9 cellular contexts compared by ENCODE assay signal in genomic region chr17:67246398-67246647, GRCh38. TPM values are rescaled to one million over a fixed set of nuclear protein-coding genes. Genes with fewer than 3 reads are reported as not detected.
DNase-seq lines count a peak whose midpoint lies in the region; ATAC-seq, FAIRE-seq and TF ChIP-seq lines count a peak whose summit lies in the region.
"Had no signal": no experiment of that assay in that cellular context is flagged by ENCODE, and none has a peak within 500 bp of the region (broad histone marks: within the 10 kb centered on the region; RNA-seq: fewer than 3 reads in every experiment).

No MANE protein-coding gene starts in this region.

- H3K36me3 Mint-ChIP-seq in activated naive CD4-positive, alpha-beta T cell treated with anti-CD3 and anti-CD28 coated beads for 36 hours (ENCODE audit: low read depth): peaks cover 7% of the 10 kb centered on the region
- peaks cover 4% of the 10 kb centered on the region for H3K36me3 Mint-ChIP-seq in astrocyte (ENCODE audit: low read depth, unreplicated experiment)

- H3K9ac ChIP-seq in astrocyte (ENCODE audit: low read length): peak overlapping the region; percentile 96

- no peak for TF ChIP-seq CTCF in astrocyte (IDR thresholded peaks at IDR 0.05; ENCODE audit: insufficient read depth, low read depth, low read length)
- TF ChIP-seq CTCF in right lobe of liver (IDR thresholded peaks at IDR 0.05): no peak
- TF ChIP-seq CTCF in upper lobe of left lung (IDR thresholded peaks at IDR 0.05): no peak

- TF ChIP-seq EP300 in upper lobe of left lung (IDR thresholded peaks at IDR 0.05): no peak

- CTCF ChIA-PET in activated naive CD4-positive, alpha-beta T cell treated with anti-CD3 and anti-CD28 coated beads for 36 hours (lab: Charles Lee): no interaction called here

- H3K79me2 ChIP-seq in astrocyte (ENCODE audit: insufficient read depth, low read length): peaks cover 36% of the 10 kb centered on the region

- H3K27me3 ChIP-seq in astrocyte (ENCODE audit: insufficient read depth, low read length): no peaks in the 10 kb centered on the region
- no peaks in the 10 kb centered on the region for H3K27me3 ChIP-seq in right lobe of liver
- no peaks in the 10 kb centered on the region for H3K27me3 ChIP-seq in upper lobe of left lung

- peak overlapping the region; percentile 85 for H3K4me3 ChIP-seq in astrocyte (ENCODE audit: insufficient read depth, low read depth, low read length)
- H3K4me3 ChIP-seq in right lobe of liver: peak overlapping the region; percentile 96 to 99 (median 98)
- peak overlapping the region in 3 of 4 donors; percentile 73 to 95 (median 89) for H3K4me3 ChIP-seq in upper lobe of left lung

- peak overlapping the region; percentile 98 for H3K4me2 ChIP-seq in astrocyte (ENCODE audit: low read length)

- H3K4me1 ChIP-seq in astrocyte (ENCODE audit: insufficient read depth, low read length) (peaks cover 17% of the 10 kb centered on the region), right lobe of liver (peaks cover 0 to 27% (median 3%) of the 10 kb centered on the region in 4 donors), upper lobe of left lung (peaks cover 23 to 45% (median 40%) of the 10 kb centered on the region in 4 donors)

- peak overlapping the region; percentile 70 for H3K4me3 Mint-ChIP-seq in activated naive CD4-positive, alpha-beta T cell treated with anti-CD3 and anti-CD28 coated beads for 36 hours
- peak overlapping the region; percentile 83 for H3K4me3 Mint-ChIP-seq in astrocyte (ENCODE audit: unreplicated experiment)

- H4K20me1 ChIP-seq in astrocyte (ENCODE audit: insufficient read depth, low read length): peaks cover 16% of the 10 kb centered on the region

- H3K36me3 ChIP-seq in astrocyte (ENCODE audit: insufficient read depth, low read length) (no peaks in the 10 kb centered on the region), right lobe of liver (peaks cover 0 to 4% (median 0%) of the 10 kb centered on the region in 4 donors), upper lobe of left lung (peaks cover 0 to 7% (median 0%) of the 10 kb centered on the region in 4 donors)

- peaks cover 25% of the 10 kb centered on the region for H3K4me1 Mint-ChIP-seq in activated naive CD4-positive, alpha-beta T cell treated with anti-CD3 and anti-CD28 coated beads for 36 hours (ENCODE audit: low read depth)
- H3K4me1 Mint-ChIP-seq in astrocyte (ENCODE audit: low read depth, unreplicated experiment): peaks cover 13% of the 10 kb centered on the region

- H3K27me3 Mint-ChIP-seq in activated naive CD4-positive, alpha-beta T cell treated with anti-CD3 and anti-CD28 coated beads for 36 hours (ENCODE audit: low read depth): peaks cover 5% of the 10 kb centered on the region
- no peaks in the 10 kb centered on the region for H3K27me3 Mint-ChIP-seq in astrocyte (ENCODE audit: low read depth, unreplicated experiment)

- WGBS in right lobe of liver (ENCODE audit: insufficient coverage, low coverage, low lambda C conversion rate, missing lambda C conversion rate): 12% methylated on average over 8 of the region's 8 CpGs
- WGBS in upper lobe of left lung, 2 donors: 40 to 52% methylated on average over 8 of the region's 8 CpGs

- no peak overlapping the region for H3K27ac Mint-ChIP-seq in activated naive CD4-positive, alpha-beta T cell treated with anti-CD3 and anti-CD28 coated beads for 36 hours
- peak overlapping the region; percentile 41 for H3K27ac Mint-ChIP-seq in astrocyte (ENCODE audit: unreplicated experiment)

- no peak for ATAC-seq in right lobe of liver
- ATAC-seq in upper lobe of left lung (ENCODE audit: low FRiP score in 2 of 2): no peak
- ATAC-seq in HG02852 (IDR thresholded peaks at IDR 0.05; ENCODE audit: unreplicated experiment): no peak

- no peak for DNase-seq in activated naive CD4-positive, alpha-beta T cell treated with anti-CD3 and anti-CD28 coated beads for 36 hours
- no peak for DNase-seq in activated naive CD4-positive, alpha-beta T cell treated with anti-CD3 and anti-CD28 coated beads, Interleukin-2, amount 50 U/mL, for 16 hours
- no peak for DNase-seq in astrocyte (ENCODE audit: low read depth)
- no peak for DNase-seq in right lobe of liver
- no peak for DNase-seq in upper lobe of left lung
- no peak for DNase-seq in CD1c-positive myeloid dendritic cell (ENCODE audit: extremely low spot score)
- no peak for DNase-seq in activated CD8-positive, alpha-beta memory T cell treated with anti-CD3 and anti-CD28 coated beads, Interleukin-2, amount 50 U/mL, for 4 hours
- DNase-seq: GDM1 had no signal

- H3K9me3 ChIP-seq in astrocyte (ENCODE audit: insufficient read depth, low read depth, low read length) (no peaks in the 10 kb centered on the region), right lobe of liver (no peaks in the 10 kb centered on the region), upper lobe of left lung (no peaks in the 10 kb centered on the region)

- H3K27ac ChIP-seq in astrocyte (ENCODE audit: low read depth, low read length): no peak overlapping the region
- H3K27ac ChIP-seq in right lobe of liver: peak overlapping the region; percentile 99
- peak overlapping the region; percentile 89 to 99 (median 94) for H3K27ac ChIP-seq in upper lobe of left lung

- intact Hi-C loops in activated naive CD4-positive, alpha-beta T cell treated with anti-CD3 and anti-CD28 coated beads for 36 hours (cut with micrococcal nuclease): loop anchor here (5.0 to 10.0 kb wide), 2 partner anchors 121 to 578 kb away; partner anchors contain the start of genes BPTF and PSMD12
- intact Hi-C loops in right lobe of liver (cut with DNase I): loop anchor here in 1 of 2 donors (10.0 kb wide), 1 partner anchor 48 kb away; no protein-coding TSS in a partner anchor

- TF ChIP-seq POLR2A in right lobe of liver (IDR thresholded peaks at IDR 0.05): no peak
- no peak for TF ChIP-seq POLR2A in upper lobe of left lung (IDR thresholded peaks at IDR 0.05)

- H2AFZ ChIP-seq in astrocyte (ENCODE audit: low read depth, low read length): peak overlapping the region; percentile 51

- no peaks in the 10 kb centered on the region for H3K9me3 Mint-ChIP-seq in activated naive CD4-positive, alpha-beta T cell treated with anti-CD3 and anti-CD28 coated beads for 36 hours
- no peaks in the 10 kb centered on the region for H3K9me3 Mint-ChIP-seq in astrocyte (ENCODE audit: unreplicated experiment)

- no peak for FAIRE-seq in astrocyte (lab: Jason Lieb, UNC)

RNA-seq across cellular contexts. Expression of gene HELZ, which starts 1.3 kb away (rescaled TPM):
- 10 to 100 TPM; 34.7 to 39.5 TPM for total RNA-seq in activated naive CD4-positive, alpha-beta T cell treated with anti-CD3 and anti-CD28 coated beads for 36 hours
- total RNA-seq in astrocyte (51.2 and 53.4 TPM in 2 replicates), right lobe of liver (10 to 100 TPM; 24.2 to 33.6 (median 30.9) TPM), upper lobe of left lung (100 to 1,000 TPM in 1 of 6 donors, 10 to 100 TPM in 5; 52.1 to 166 (median 60.8) TPM)
